In the genomic region with DNA sequence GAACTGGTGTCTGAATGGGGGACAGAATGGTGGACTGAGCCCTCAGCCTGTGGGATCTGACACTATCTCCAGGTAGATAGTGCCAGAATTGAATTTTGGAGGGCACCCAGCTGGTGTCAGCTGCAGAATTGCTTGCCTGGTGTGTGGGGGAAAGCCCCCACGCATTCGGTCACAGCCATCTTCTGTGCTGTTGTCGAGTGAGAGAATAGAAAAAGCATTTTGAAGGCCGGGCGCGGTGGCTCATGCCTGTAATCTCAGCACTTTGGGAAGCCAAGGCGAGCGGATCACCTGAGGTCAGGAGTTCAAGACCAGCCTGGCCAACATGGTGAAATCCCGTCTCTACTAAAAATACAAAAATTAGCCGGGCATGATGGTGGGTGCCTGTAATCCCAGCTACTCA, we compare ENCODE assay signal across 8 cellular contexts. TPM values are rescaled to one million over a fixed set of nuclear protein-coding genes. Genes with fewer than 3 reads are reported as not detected.
"Had no signal": no experiment of that assay in that cellular context is flagged by ENCODE, and none has a peak within 500 bp of the region (broad histone marks: within the 10 kb centered on the region; RNA-seq: fewer than 3 reads in every experiment).

No MANE protein-coding gene starts in this region.

RNA-seq across cellular contexts. Expression of gene MZB1, which starts 2.8 kb away (rescaled TPM):
- total RNA-seq: bronchial epithelial cell, frontal cortex, temporal lobe had no signal

RNA-seq across cellular contexts. Expression of gene SLC23A1, which starts 3.9 kb away (rescaled TPM):
- total RNA-seq: bronchial epithelial cell, frontal cortex, neural crest cell, omental fat pad, right atrium auricular region, skeletal muscle tissue, temporal lobe had no signal
- polyA plus RNA-seq: stomach had no signal
